ENCODE assay signal across 8 cellular contexts in the genomic region with DNA sequence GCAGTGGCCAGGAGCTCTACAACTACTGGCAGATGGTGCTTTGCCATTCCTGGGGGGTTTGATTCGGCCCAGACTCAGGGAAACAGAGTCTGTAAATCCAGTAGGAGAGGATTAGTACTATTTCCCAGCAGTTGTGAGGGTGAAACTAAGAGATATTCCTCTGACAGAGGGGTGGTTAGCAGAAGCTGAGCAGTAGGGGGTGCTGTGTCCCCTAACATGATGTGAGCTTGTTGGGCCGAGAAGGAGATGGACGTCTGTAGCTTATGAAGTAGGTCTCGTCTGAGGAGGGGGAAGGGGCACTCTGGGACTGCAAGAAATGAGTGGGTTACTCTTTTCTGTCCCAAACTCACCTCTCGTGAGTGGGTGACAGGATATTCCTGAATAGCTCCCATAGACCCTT.
DNase-seq lines count a peak whose midpoint lies in the region; ATAC-seq, FAIRE-seq and TF ChIP-seq lines count a peak whose summit lies in the region.

No MANE protein-coding gene starts in this region.

- peak; percentile 45 for FAIRE-seq in GM19239 (lab: Jason Lieb, UNC)

- peak overlapping the region; percentile 55; the same call in 1 of the 2 replicates for H2AFZ ChIP-seq in OCI-LY7 (ENCODE audit: low read length)

- no peaks in the 10 kb centered on the region for H3K4me1 ChIP-seq in OCI-LY7 (ENCODE audit: insufficient read depth, low read length, poor library complexity, severe bottlenecking)
- no peaks in the 10 kb centered on the region for H3K4me1 ChIP-seq in transverse colon

- peak; percentile 80 for TF ChIP-seq CTCF in OCI-LY7 (conservative IDR thresholded peaks at IDR 0.05; ENCODE audit: low read length)
- TF ChIP-seq CTCF in transverse colon (IDR thresholded peaks at IDR 0.05) = peak in 4 of 5 experiments; percentile 31 to 64 (median 47)

- H4K20me1 ChIP-seq in OCI-LY7 (ENCODE audit: insufficient read depth, low read length) = no peaks in the 10 kb centered on the region

- DNase-seq in DMS53 (lab: John Stamatoyannopoulos, UW) (peak; percentile 78), GM19239 (ENCODE audit: insufficient read length, low spot score) (peak; percentile 9), OCI-LY7 (ENCODE audit: low spot score) (peak; percentile 69), glomerular visceral epithelial cell (ENCODE audit: extremely low spot score) (peak; percentile 37), transverse colon (peak; percentile 69), NCI-H524 treated with DMSO at 0.1 percent for 48 hours (lab: John Stamatoyannopoulos, UW) (no peak), COLO829 (ENCODE audit: low spot score) (no peak)

- in situ Hi-C loops in transverse colon (cut with MboI; ENCODE audit: low pct_ligation_motif_present in 1 of 4, low pct_unique_long_range_greater_than_20kb in 1 of 4, low sequenced_read_pairs in 3 of 4) = no loop called here

- BruUV-seq in OCI-LY7 (replicated peaks; lab: Mats Ljungman, UMichigan) = no TSS peak

- POLR2A ChIA-PET in OCI-LY7 (lab: Charles Lee) = interaction anchor here (1.0 kb wide), 1 partner anchor 68 kb away, joined by 3 read pairs; no protein-coding TSS in a partner anchor

- H3K27ac ChIP-seq in OCI-LY7 (ENCODE audit: low read depth, low read length, poor library complexity, severe bottlenecking) (no peak overlapping the region), transverse colon (no peak overlapping the region)

- ATAC-seq in HG03108 (IDR thresholded peaks at IDR 0.05; ENCODE audit: unreplicated experiment) = peak; percentile 93

- TF ChIP-seq POLR2A in transverse colon (IDR thresholded peaks at IDR 0.05) = no peak

- H3K4me3 ChIP-seq in OCI-LY7 (ENCODE audit: low read depth, low read length, poor library complexity, severe bottlenecking) = no peak overlapping the region
- no peak overlapping the region for H3K4me3 ChIP-seq in transverse colon

- H3K27me3 ChIP-seq in transverse colon = no peaks in the 10 kb centered on the region

- H3K9me2 ChIP-seq in OCI-LY7 (ENCODE audit: insufficient read depth, low read length) = no peaks in the 10 kb centered on the region

- H3K9me3 ChIP-seq in OCI-LY7 (ENCODE audit: low read length) (no peaks in the 10 kb centered on the region), transverse colon (no peaks in the 10 kb centered on the region)

- no peak for TF ChIP-seq EP300 in transverse colon (IDR thresholded peaks at IDR 0.05; ENCODE audit: low read depth)

- H3K36me3 ChIP-seq in OCI-LY7 (ENCODE audit: insufficient read depth, low read length) (no peaks in the 10 kb centered on the region), transverse colon (no peaks in the 10 kb centered on the region)

- WGBS in transverse colon (ENCODE audit: low coverage in 1 of 2), 2 donors = 41% methylated on average over 5 of the region's 5 CpGs; no CpG with 5 or more reads in 1 of the 2 donors

- H3K79me2 ChIP-seq in OCI-LY7 (ENCODE audit: insufficient read depth, low read depth, low read length) = no peaks in the 10 kb centered on the region

- intact Hi-C loops in OCI-LY7 (cut with micrococcal nuclease; ENCODE audit: unreplicated experiment) (loop anchor here (10.0 kb wide), 1 partner anchor 137 kb away; no protein-coding TSS in a partner anchor), transverse colon (cut with DNase I; ENCODE audit: low total_unique reads) (no loop called here)

- no peak overlapping the region for H3K4me2 ChIP-seq in OCI-LY7 (ENCODE audit: low read length)

- CTCF ChIA-PET in OCI-LY7 (lab: Charles Lee; ENCODE audit: unreplicated experiment) = interaction anchor here (1.2 to 1.3 kb wide), 2 partner anchors 13 to 15 kb away, joined by 3 to 4 read pairs; no protein-coding TSS in a partner anchor

Comparison
In these comparisons a context has a peak if more than half of its experiments do, and no peak if none do; other contexts are left out.
1. DNase-seq: peak in DMS53 (single experiment), GM19239 (single experiment), OCI-LY7 (single experiment), glomerular visceral epithelial cell (single experiment) and transverse colon (single experiment); none in NCI-H524 treated with DMSO at 0.1 percent for 48 hours (single experiment) and COLO829 (single experiment).